31 cellular contexts compared by ENCODE assay signal in the genomic region with DNA sequence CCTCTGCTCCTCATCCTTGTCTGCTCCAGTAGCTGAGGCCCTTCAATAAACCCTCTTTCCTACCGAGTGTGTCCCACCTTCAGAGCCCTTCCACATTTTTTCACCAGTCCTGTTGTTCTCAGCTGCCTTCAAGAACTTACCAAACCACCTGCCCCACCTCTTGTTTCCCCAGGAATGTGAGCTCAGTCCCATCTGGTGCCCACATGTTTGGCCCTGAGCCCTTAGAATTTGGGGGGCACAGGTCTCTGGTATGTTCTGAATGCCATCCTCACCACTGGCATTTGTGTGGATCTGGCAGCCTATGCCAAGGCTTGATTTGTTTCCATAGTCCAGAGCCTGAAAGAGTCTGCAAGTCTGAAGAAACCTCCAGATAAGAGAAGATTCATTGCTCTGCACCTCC.
"Had no signal": no experiment of that assay in that cellular context is flagged by ENCODE, and none has a peak within 500 bp of the region (broad histone marks: within the 10 kb centered on the region; RNA-seq: fewer than 3 reads in every experiment).

No MANE protein-coding gene starts in this region.

- H3K4me3 ChIP-seq: dorsolateral prefrontal cortex, gastroesophageal sphincter, heart left ventricle, hepatocyte, left lung, mucosa of descending colon, prostate gland, right lobe of liver, smooth muscle cell, suprapubic skin, transverse colon, upper lobe of right lung, uterus had no signal

- H3K27me3 Mint-ChIP-seq: stimulated activated naive CD8-positive, alpha-beta T cell treated with anti-CD3 and anti-CD28 coated beads, Interleukin-15, amount 100 ng/mL, for 72 hours had no signal

- H3K27me3 ChIP-seq: foreskin keratinocyte, gastroesophageal sphincter, heart left ventricle, hepatocyte, left lung, right lobe of liver, suprapubic skin, transverse colon, upper lobe of right lung, uterus had no signal

- H3K4me3 Mint-ChIP-seq: mesothelial cell of epicardium; naive thymus-derived CD4-positive, alpha-beta T cell; nephron; stimulated activated naive CD8-positive, alpha-beta T cell treated with anti-CD3 and anti-CD28 coated beads, Interleukin-15, amount 100 ng/mL, for 72 hours had no signal

- H3K36me3 Mint-ChIP-seq: mesothelial cell of epicardium; naive thymus-derived CD4-positive, alpha-beta T cell had no signal

- H3K9me3 ChIP-seq: mucosa of descending colon, prostate gland, right lobe of liver, transverse colon, upper lobe of right lung, uterus had no signal

- ATAC-seq: esophagus mucosa; foreskin keratinocyte; gastroesophageal sphincter; heart left ventricle; left cardiac atrium; left lung; mucosa of descending colon; naive thymus-derived CD4-positive, alpha-beta T cell; right lobe of liver; stimulated activated naive CD8-positive, alpha-beta T cell treated with anti-CD3 and anti-CD28 coated beads, Interleukin-15, amount 100 ng/mL, for 72 hours; upper lobe of right lung had no signal

- H3K27ac Mint-ChIP-seq: mesothelial cell of epicardium; naive thymus-derived CD4-positive, alpha-beta T cell; nephron; stimulated activated naive CD8-positive, alpha-beta T cell treated with anti-CD3 and anti-CD28 coated beads, Interleukin-15, amount 100 ng/mL, for 72 hours had no signal

- H3K27ac ChIP-seq: dorsolateral prefrontal cortex, epithelial cell of prostate, foreskin keratinocyte, gastroesophageal sphincter, heart left ventricle, hepatocyte, left lung, prostate gland, right lobe of liver, suprapubic skin, transverse colon, upper lobe of right lung, uterus had no signal

- H3K4me1 ChIP-seq: foreskin keratinocyte, gastroesophageal sphincter, heart left ventricle, left lung, prostate gland, right lobe of liver, suprapubic skin, transverse colon, upper lobe of right lung, uterus had no signal

- DNase-seq: dorsolateral prefrontal cortex; effector CD4-positive, alpha-beta T cell; foreskin keratinocyte; heart left ventricle; kidney; left cardiac atrium; left lung; mesenchymal stem cell; mucosa of descending colon; naive thymus-derived CD4-positive, alpha-beta T cell; nucleus accumbens; retina; right lobe of liver; stimulated activated CD4-positive, alpha-beta T cell treated with anti-CD3 and anti-CD28 coated beads, Interleukin-12 subunit alpha, Interleukin-12 subunit beta, amount 100 ng/mL, for 4 hours; stimulated activated CD4-positive, alpha-beta T cell treated with anti-CD3 and anti-CD28 coated beads, Interleukin-1b, Interleukin-23, amount 100 ng/mL, for 48 hours; stimulated activated CD4-positive, alpha-beta T cell treated with anti-CD3 and anti-CD28 coated beads, Interleukin-4, amount 100 ng/mL, for 1 hour; stimulated activated CD8-positive, alpha-beta memory T cell treated with anti-CD3 and anti-CD28 coated beads, Interleukin-4, amount 100 ng/mL, for 48 hours; stimulated activated naive CD4-positive, alpha-beta T cell; stimulated activated naive CD8-positive, alpha-beta T cell treated with anti-CD3 and anti-CD28 coated beads, Interleukin-15, amount 100 ng/mL, for 72 hours; transverse colon; upper lobe of right lung; uterus had no signal

- H3K4me1 Mint-ChIP-seq: mesothelial cell of epicardium; naive thymus-derived CD4-positive, alpha-beta T cell; stimulated activated naive CD8-positive, alpha-beta T cell treated with anti-CD3 and anti-CD28 coated beads, Interleukin-15, amount 100 ng/mL, for 72 hours had no signal
